Comparison of ENCODE assay signal across 13 cellular contexts in the genomic region with DNA sequence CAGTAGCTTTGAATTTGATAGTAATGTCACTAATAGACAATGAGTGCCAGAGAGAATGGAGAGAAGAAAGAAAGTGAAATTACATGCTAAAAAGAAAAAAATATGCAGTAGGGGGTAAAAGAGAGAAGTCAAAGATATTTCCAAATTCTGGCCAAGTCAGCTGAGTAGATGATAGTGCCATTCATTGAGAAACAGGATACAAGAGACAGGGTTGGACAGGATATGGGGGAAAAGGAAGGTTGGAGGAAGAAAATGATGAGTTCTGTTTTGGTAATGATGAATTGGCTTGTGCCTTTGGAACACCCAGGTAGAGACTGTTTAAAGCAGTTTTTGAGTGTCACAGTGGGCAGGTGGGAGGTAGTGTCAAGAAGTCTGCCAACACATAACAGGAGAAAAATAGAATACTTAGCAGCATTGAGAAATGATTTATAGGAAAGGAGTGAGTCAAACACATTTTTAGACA.
DNase-seq lines count a peak whose midpoint lies in the region; ATAC-seq, FAIRE-seq and TF ChIP-seq lines count a peak whose summit lies in the region.
"Had no signal": no experiment of that assay in that cellular context is flagged by ENCODE, and none has a peak within 500 bp of the region (broad histone marks: within the 10 kb centered on the region; RNA-seq: fewer than 3 reads in every experiment).

No MANE protein-coding gene starts in this region.

- BruUV-seq in PC-9 (replicated peaks; lab: Mats Ljungman, UMichigan): no TSS peak

- intact Hi-C loops in PC-9 (cut with micrococcal nuclease; ENCODE audit: unreplicated experiment): loop anchor here (2.0 to 5.0 kb wide), 2 partner anchors 46 to 116 kb away; no protein-coding TSS in a partner anchor
- intact Hi-C loops in dorsolateral prefrontal cortex (cut with DNase I): no loop called here
- intact Hi-C loops in stomach (cut with DNase I; ENCODE audit: low total_unique reads): no loop called here

- in situ Hi-C loops in GM23248 (cut with MboI): no loop called here

- H3K9me3 ChIP-seq in GM23248 (ENCODE audit: low read depth): no peaks in the 10 kb centered on the region
- H3K9me3 ChIP-seq in PC-9 (ENCODE audit: insufficient read depth, low read depth): 0 out of 2 replicates have a peak, but pooled peaks cover 8% of the 10 kb centered on the region
- H3K9me3 ChIP-seq in stomach: no peaks in the 10 kb centered on the region
- H3K9me3 ChIP-seq: gastroesophageal sphincter, upper lobe of left lung had no signal

- H3K79me2 ChIP-seq in GM23248 (ENCODE audit: insufficient read depth) (no peaks in the 10 kb centered on the region), PC-9 (ENCODE audit: low read depth) (no peaks in the 10 kb centered on the region)

- H3K4me2 ChIP-seq in GM23248 (ENCODE audit: unreplicated experiment) (peak overlapping the region; percentile 32), PC-9 (peak overlapping the region; percentile 30)

- DNase-seq in GM23248: no peak
- DNase-seq in PC-9: no peak
- DNase-seq in dorsolateral prefrontal cortex: no peak
- no peak for DNase-seq in stomach
- no peak for DNase-seq in HTR-8/SVneo (ENCODE audit: insufficient read length, low spot score)
- DNase-seq in iPS-NIHi7 (ENCODE audit: extremely low spot score): no peak
- no peak for DNase-seq in NCI-H524 treated with DMSO at 0.1 percent for 48 hours (lab: John Stamatoyannopoulos, UW)
- DNase-seq: effector memory CD4-positive, alpha-beta T cell; NCI-H2171 treated with DMSO at 0.1 percent for 48 hours; posterior cingulate gyrus had no signal

- no peak overlapping the region for H3K9ac ChIP-seq in GM23248

- H3K4me3 ChIP-seq in GM23248: no peak overlapping the region
- H3K4me3 ChIP-seq in PC-9: no peak overlapping the region
- no peak overlapping the region for H3K4me3 ChIP-seq in dorsolateral prefrontal cortex
- H3K4me3 ChIP-seq in stomach: no peak overlapping the region
- H3K4me3 ChIP-seq: gastroesophageal sphincter, upper lobe of left lung had no signal

- no peak for FAIRE-seq in HTR-8/SVneo (lab: Jason Lieb, UNC)

- no peak overlapping the region for H2AFZ ChIP-seq in GM23248
- peak overlapping the region; percentile 15; the same call in 1 of the 2 replicates for H2AFZ ChIP-seq in PC-9

- H3K4me1 ChIP-seq in GM23248 (ENCODE audit: insufficient read depth) (peaks cover 40% of the 10 kb centered on the region), PC-9 (replicated peaks; ENCODE audit: insufficient read depth) (peaks cover 35% of the 10 kb centered on the region), stomach (peaks cover 15 to 41% (median 24%) of the 10 kb centered on the region in 4 donors)

- H4K20me1 ChIP-seq in GM23248 (ENCODE audit: insufficient read depth): no peaks in the 10 kb centered on the region
- H4K20me1 ChIP-seq in PC-9 (ENCODE audit: insufficient read depth): no peaks in the 10 kb centered on the region

- no peaks in the 10 kb centered on the region for H3K36me3 ChIP-seq in GM23248 (ENCODE audit: low read depth)
- H3K36me3 ChIP-seq in PC-9 (ENCODE audit: low read depth): no peaks in the 10 kb centered on the region
- no peaks in the 10 kb centered on the region for H3K36me3 ChIP-seq in stomach
- H3K36me3 ChIP-seq: gastroesophageal sphincter, upper lobe of left lung had no signal

- no peaks in the 10 kb centered on the region for H3K27me3 ChIP-seq in GM23248 (replicated peaks; ENCODE audit: insufficient read depth)
- H3K27me3 ChIP-seq in PC-9 (ENCODE audit: insufficient read depth, low read depth): no peaks in the 10 kb centered on the region
- no peaks in the 10 kb centered on the region for H3K27me3 ChIP-seq in dorsolateral prefrontal cortex
- no peaks in the 10 kb centered on the region for H3K27me3 ChIP-seq in stomach
- H3K27me3 ChIP-seq: gastroesophageal sphincter, upper lobe of left lung had no signal

- POLR2A ChIA-PET in PC-9 (lab: Charles Lee; ENCODE audit: unreplicated experiment): interaction anchor here (0.6 kb wide), 2 partner anchors 78 to 171 kb away, joined by 3 to 7 read pairs; no protein-coding TSS in a partner anchor

- no peak for TF ChIP-seq CTCF in PC-9 (conservative IDR thresholded peaks at IDR 0.05)
- TF ChIP-seq CTCF in dorsolateral prefrontal cortex (IDR thresholded peaks at IDR 0.05 in 54 of 56, conservative IDR thresholded peaks at IDR 0.05 in 2 of 56; ENCODE audit: low read depth in 1 of 56, partially characterized antibody in 56 of 56): no peak
- TF ChIP-seq CTCF in stomach (IDR thresholded peaks at IDR 0.05): no peak

- TF ChIP-seq EP300 in stomach (IDR thresholded peaks at IDR 0.05): no peak

- no peak for ATAC-seq in HG02610 (IDR thresholded peaks at IDR 0.05; ENCODE audit: unreplicated experiment)
- ATAC-seq: gastroesophageal sphincter had no signal

- H3K9me2 ChIP-seq in GM23248 (ENCODE audit: insufficient read depth) (no peaks in the 10 kb centered on the region), PC-9 (ENCODE audit: insufficient read depth) (no peaks in the 10 kb centered on the region)

- CTCF ChIA-PET in PC-9 (lab: Charles Lee): no interaction called here

- H3F3A ChIP-seq in GM23248 (ENCODE audit: insufficient read depth): peaks cover 32% of the 10 kb centered on the region
- H3F3A ChIP-seq in PC-9 (ENCODE audit: insufficient read depth, low read depth): peaks cover 29% of the 10 kb centered on the region

- TF ChIP-seq POLR2A in stomach (IDR thresholded peaks at IDR 0.05): no peak

- peak overlapping the region; percentile 23 for H3K27ac ChIP-seq in GM23248
- peak overlapping the region; percentile 79 for H3K27ac ChIP-seq in PC-9
- peak overlapping the region in 43 of 59 donors; percentile 0 to 81 (median 53) for H3K27ac ChIP-seq in dorsolateral prefrontal cortex
- peak overlapping the region; percentile 38 to 84 (median 74) for H3K27ac ChIP-seq in stomach
- H3K27ac ChIP-seq: gastroesophageal sphincter, upper lobe of left lung had no signal

Comparison
In these comparisons a context has a peak if more than half of its experiments do, and no peak if none do; other contexts are left out.
1. H3K27ac ChIP-seq: peak in every context shown above with its lines; median percentile 79 in PC-9; 74 in stomach; 53 in dorsolateral prefrontal cortex; 23 in GM23248.